8 cellular contexts compared by ENCODE assay signal in genomic region chr1:54052934-54053744, GRCh38. TPM values are rescaled to one million over a fixed set of nuclear protein-coding genes. Genes with fewer than 3 reads are reported as not detected.
DNase-seq lines count a peak whose midpoint lies in the region; ATAC-seq and TF ChIP-seq lines count a peak whose summit lies in the region.

Gene TCEANC2, plus strand, starts transcription at chr1:54053608. Its CDS starts 815 bp downstream, at chr1:54054423.
Gene TMEM59, minus strand, starts transcription at chr1:54053204. Its CDS starts 16 bp downstream, at chr1:54053188.

- peaks cover 34% of the 10 kb centered on the region for H3K36me3 Mint-ChIP-seq in activated T-cell treated with anti-CD3 and anti-CD28 coated beads, Interleukin-2, amount 50 U/mL, for 24 hours (ENCODE audit: low read depth)

- no peak within 1 kb of the TSS for H3K4me3 Mint-ChIP-seq in activated T-cell treated with anti-CD3 and anti-CD28 coated beads, Interleukin-2, amount 50 U/mL, for 24 hours

- H3K27me3 ChIP-seq in muscle layer of colon (ENCODE audit: control insufficient read depth in 1 of 2, insufficient read depth in 2 of 2, low read length in 2 of 2): no peaks in the 10 kb centered on the region

- no peaks in the 10 kb centered on the region for H3K36me3 ChIP-seq in muscle layer of colon (ENCODE audit: insufficient read depth, low read length)

- peaks cover 43% of the 10 kb centered on the region for H3K4me1 Mint-ChIP-seq in activated T-cell treated with anti-CD3 and anti-CD28 coated beads, Interleukin-2, amount 50 U/mL, for 24 hours (ENCODE audit: low read depth)

- DNase-seq in DMS53 treated with DMSO at 0.1 percent for 48 hours (lab: John Stamatoyannopoulos, UW; ENCODE audit: unreplicated experiment) (peak; percentile 100), KG1 (lab: John Stamatoyannopoulos, UW) (peak; percentile 94)
- peak; percentile 95 for DNase-seq in activated T-cell treated with anti-CD3 and anti-CD28 coated beads, Interleukin-2, amount 50 U/mL, for 24 hours
- peak; percentile 95 for DNase-seq in stimulated activated CD8-positive, alpha-beta memory T cell treated with anti-CD3 and anti-CD28 coated beads, Interleukin-7, amount 100 ng/mL, for 24 hours (ENCODE audit: low read depth)

- H3K9me3 ChIP-seq in muscle layer of colon (ENCODE audit: low read length): no peaks in the 10 kb centered on the region

- H3K4me3 ChIP-seq in muscle layer of colon (ENCODE audit: low read depth in 1 of 2, low read length in 2 of 2): peak within 1 kb of the TSS; percentile 82 to 96

- H3K27ac ChIP-seq in muscle layer of colon (ENCODE audit: low read depth, low read length): peak within 1 kb of the TSS; percentile 75

- no peak within 1 kb of the TSS for H3K27ac Mint-ChIP-seq in activated T-cell treated with anti-CD3 and anti-CD28 coated beads, Interleukin-2, amount 50 U/mL, for 24 hours

- H3K9me3 Mint-ChIP-seq in activated T-cell treated with anti-CD3 and anti-CD28 coated beads, Interleukin-2, amount 50 U/mL, for 24 hours: no peaks in the 10 kb centered on the region

- no peaks in the 10 kb centered on the region for H3K27me3 Mint-ChIP-seq in activated T-cell treated with anti-CD3 and anti-CD28 coated beads, Interleukin-2, amount 50 U/mL, for 24 hours

- ATAC-seq in GM21723 (IDR thresholded peaks at IDR 0.05; ENCODE audit: unreplicated experiment) (peak; percentile 94), esophagus mucosa (peak; percentile 96)

- peak within 1 kb of the TSS; percentile 86 for H3K9ac ChIP-seq in muscle layer of colon (ENCODE audit: low read length)

- peaks cover 31% of the 10 kb centered on the region for H3K4me1 ChIP-seq in muscle layer of colon (ENCODE audit: insufficient read depth, low read length)

TF ChIP-seq in PFSK-1, 5 proteins besides CTCF, POLR2A, EP300 and RAD21:
- TF ChIP-seq POLR2AphosphoS5 (IDR thresholded peaks at IDR 0.05; ENCODE audit: low read depth, low read length) (no peak; the same call in 1 of the 2 replicates), REST (IDR thresholded peaks at IDR 0.05; ENCODE audit: insufficient read depth in 1 of 2, low read depth in 2 of 2, low read length in 2 of 2) (no peak), SIN3A (IDR thresholded peaks at IDR 0.05; ENCODE audit: borderline replicate concordance, insufficient read depth, low read length) (no peak), FOXP2 (optimal IDR thresholded peaks at IDR 0.05; ENCODE audit: borderline replicate concordance, extremely low read depth, extremely low read length, insufficient read depth) (peak; percentile 66), TAF1 (IDR thresholded peaks at IDR 0.05; ENCODE audit: borderline replicate concordance, insufficient read depth, low read length) (peak; percentile 64; the same call in 1 of the 2 replicates)

RNA-seq across cellular contexts. Expression of gene TCEANC2, which starts in this region (rescaled TPM):
- 1.3 TPM for polyA plus RNA-seq in PFSK-1 (2012; ENCODE audit: insufficient read length, low read depth)
- 4.2 TPM for total RNA-seq in esophagus mucosa

RNA-seq across cellular contexts. Expression of gene TMEM59, which starts in this region (rescaled TPM):
- polyA plus RNA-seq in PFSK-1 (2012; ENCODE audit: insufficient read length, low read depth): 63.5 TPM
- total RNA-seq in esophagus mucosa: 255 TPM

Comparison
In these comparisons a context has a peak if more than half of its experiments do, and no peak if none do; other contexts are left out.
1. Peak in every context shown above with its lines: DNase-seq, ATAC-seq, H3K4me3 ChIP-seq and H3K27ac ChIP-seq.